ENCODE assay signal across 8 cellular contexts in genomic region chrX:119655125-119655524, GRCh38. TPM values are rescaled to one million over a fixed set of nuclear protein-coding genes. Genes with fewer than 3 reads are reported as not detected.
DNase-seq lines count a peak whose midpoint lies in the region; ATAC-seq and TF ChIP-seq lines count a peak whose summit lies in the region.

No MANE protein-coding gene starts in this region.

- peak overlapping the region; percentile 34 for H3K4me3 Mint-ChIP-seq in activated CD4-positive, alpha-beta memory T cell treated with anti-CD3 and anti-CD28 coated beads for 36 hours

- WGBS in spleen, 5 donors, result 37 to 72% (median 64%) methylated on average over 6 of the region's 6 CpGs

- H3K27ac Mint-ChIP-seq in activated CD4-positive, alpha-beta memory T cell treated with anti-CD3 and anti-CD28 coated beads for 36 hours, result peak overlapping the region; percentile 85

- H3K4me1 Mint-ChIP-seq in activated CD4-positive, alpha-beta memory T cell treated with anti-CD3 and anti-CD28 coated beads for 36 hours (ENCODE audit: low read depth), result peaks cover 42% of the 10 kb centered on the region

- no peak for TF ChIP-seq CTCF in spleen (IDR thresholded peaks at IDR 0.05 in 8 of 11, conservative IDR thresholded peaks at IDR 0.05 in 3 of 11)

- peaks cover 0 to 91% (median 27%) of the 10 kb centered on the region in 6 donors for H3K36me3 ChIP-seq in spleen

- peaks cover 0 to 8% (median 0%) of the 10 kb centered on the region in 6 donors for H3K4me1 ChIP-seq in spleen

- H3K27ac ChIP-seq in spleen, result peak overlapping the region in 4 of 8 donors; percentile 2 to 38 (median 12)

- peak; percentile 83 for DNase-seq in activated CD4-positive, alpha-beta memory T cell treated with anti-CD3 and anti-CD28 coated beads for 36 hours
- no peak for DNase-seq in erythroblast (lab: John Stamatoyannopoulos, UW)
- DNase-seq in stimulated activated CD4-positive, alpha-beta T cell treated with anti-CD3 and anti-CD28 coated beads, Interleukin-15, amount 100 ng/mL, for 1 hour (ENCODE audit: low read depth in 1 of 2, low spot score in 1 of 2), result peak; percentile 40 to 44
- no peak for DNase-seq in spleen
- DNase-seq in MV-4-11 (lab: John Stamatoyannopoulos, UW), result no peak
- no peak for DNase-seq in SKM-1 treated with dmso at 0.1 percent for 144 hours (lab: John Stamatoyannopoulos, UW; ENCODE audit: unreplicated experiment)
- DNase-seq in HEK293T (ENCODE audit: extremely low spot score), result no peak

- TF ChIP-seq POLR2A in erythroblast (IDR thresholded peaks at IDR 0.05; ENCODE audit: low read length) (peak; percentile 19), spleen (IDR thresholded peaks at IDR 0.05) (no peak)

- no peaks in the 10 kb centered on the region for H3K27me3 Mint-ChIP-seq in activated CD4-positive, alpha-beta memory T cell treated with anti-CD3 and anti-CD28 coated beads for 36 hours

- H3K4me3 ChIP-seq in spleen, result no peak overlapping the region

- CTCF ChIA-PET in activated CD4-positive, alpha-beta memory T cell treated with anti-CD3 and anti-CD28 coated beads for 36 hours (lab: Charles Lee), result interaction anchor here (1.1 kb wide), 1 partner anchor 45 kb away, joined by 3 read pairs; no protein-coding TSS in a partner anchor
- CTCF ChIA-PET in HEK293T (lab: Yijun Ruan, JAX), result interaction anchor here (0.9 kb wide), 1 partner anchor 45 kb away, joined by 4 read pairs; no protein-coding TSS in a partner anchor

- POLR2A ChIA-PET in activated CD4-positive, alpha-beta memory T cell treated with anti-CD3 and anti-CD28 coated beads for 36 hours (lab: Charles Lee), result interaction anchor here (0.6 to 1.9 kb wide), 4 partner anchors 16 to 38 kb away, joined by 3 to 7 read pairs (median 4); partner anchors contain the start of gene SEPTIN6
- POLR2A ChIA-PET in HEK293T (lab: Yijun Ruan, JAX), result interaction anchor here (0.9 to 1.9 kb wide), 4 partner anchors 8 to 73 kb away, joined by 3 to 7 read pairs (median 6); no protein-coding TSS in a partner anchor

- ATAC-seq in GM21786 (IDR thresholded peaks at IDR 0.05; ENCODE audit: unreplicated experiment), result peak; percentile 64

- no peaks in the 10 kb centered on the region for H3K9me3 ChIP-seq in spleen

- H3K27me3 ChIP-seq in spleen (replicated peaks in 1 of 7), result no peaks in the 10 kb centered on the region

- peaks cover 36% of the 10 kb centered on the region for H3K36me3 Mint-ChIP-seq in activated CD4-positive, alpha-beta memory T cell treated with anti-CD3 and anti-CD28 coated beads for 36 hours

- intact Hi-C loops in activated CD4-positive, alpha-beta memory T cell treated with anti-CD3 and anti-CD28 coated beads for 36 hours (cut with micrococcal nuclease), result no loop called here
- intact Hi-C loops in spleen (cut with DNase I; ENCODE audit: low total_unique reads), result no loop called here

- H3K9me3 Mint-ChIP-seq in activated CD4-positive, alpha-beta memory T cell treated with anti-CD3 and anti-CD28 coated beads for 36 hours, result no peaks in the 10 kb centered on the region

TF ChIP-seq in HEK293T, 16 proteins besides CTCF, POLR2A, EP300 and RAD21:
- TF ChIP-seq BHLHE40 (IDR thresholded peaks at IDR 0.05; ENCODE audit: borderline replicate concordance) (no peak), SP1 (IDR thresholded peaks at IDR 0.05) (no peak), ARNT (IDR thresholded peaks at IDR 0.05) (no peak), ELF4 (IDR thresholded peaks at IDR 0.05) (no peak), HDGF (IDR thresholded peaks at IDR 0.05; ENCODE audit: borderline replicate concordance) (no peak), L3MBTL2 (conservative IDR thresholded peaks at IDR 0.05) (no peak), PKNOX1 (IDR thresholded peaks at IDR 0.05) (no peak)

RNA-seq across cellular contexts. Expression of gene SEPTIN6, which starts 37.8 kb away (rescaled TPM):
- 100 to 1,000 TPM; 154 to 156 TPM for total RNA-seq in activated CD4-positive, alpha-beta memory T cell treated with anti-CD3 and anti-CD28 coated beads for 36 hours
- total RNA-seq in spleen, result 100 to 1,000 TPM in 3 of 7 donors, 10 to 100 TPM in 4; 94.7 to 139 (median 99.8) TPM
- 10 to 100 TPM; 45.1 to 58.2 (median 50.8) TPM for polyA plus RNA-seq in spleen

RNA-seq across cellular contexts. Expression of gene NKRF, which starts 48.9 kb away (rescaled TPM):
- total RNA-seq in activated CD4-positive, alpha-beta memory T cell treated with anti-CD3 and anti-CD28 coated beads for 36 hours, result 10 to 100 TPM; 19.5 to 20.2 TPM
- total RNA-seq in spleen, result 10 to 100 TPM in 5 of 7 donors, 1 to 10 TPM in 2; 8.2 to 13.8 (median 12.5) TPM
- 10 to 100 TPM in 1 of 3 donors, 1 to 10 TPM in 2; 6.9 to 10.9 (median 9.4) TPM for polyA plus RNA-seq in spleen

Comparison
In these comparisons a context has a peak if more than half of its experiments do, and no peak if none do; other contexts are left out.
1. DNase-seq: peak in activated CD4-positive, alpha-beta memory T cell treated with anti-CD3 and anti-CD28 coated beads for 36 hours (single experiment) and stimulated activated CD4-positive, alpha-beta T cell treated with anti-CD3 and anti-CD28 coated beads, Interleukin-15, amount 100 ng/mL, for 1 hour (2 of 2); none in erythroblast (0 of 2), spleen (single experiment), MV-4-11 (single experiment), SKM-1 treated with dmso at 0.1 percent for 144 hours (single experiment) and HEK293T (single experiment).